In the genomic region with DNA sequence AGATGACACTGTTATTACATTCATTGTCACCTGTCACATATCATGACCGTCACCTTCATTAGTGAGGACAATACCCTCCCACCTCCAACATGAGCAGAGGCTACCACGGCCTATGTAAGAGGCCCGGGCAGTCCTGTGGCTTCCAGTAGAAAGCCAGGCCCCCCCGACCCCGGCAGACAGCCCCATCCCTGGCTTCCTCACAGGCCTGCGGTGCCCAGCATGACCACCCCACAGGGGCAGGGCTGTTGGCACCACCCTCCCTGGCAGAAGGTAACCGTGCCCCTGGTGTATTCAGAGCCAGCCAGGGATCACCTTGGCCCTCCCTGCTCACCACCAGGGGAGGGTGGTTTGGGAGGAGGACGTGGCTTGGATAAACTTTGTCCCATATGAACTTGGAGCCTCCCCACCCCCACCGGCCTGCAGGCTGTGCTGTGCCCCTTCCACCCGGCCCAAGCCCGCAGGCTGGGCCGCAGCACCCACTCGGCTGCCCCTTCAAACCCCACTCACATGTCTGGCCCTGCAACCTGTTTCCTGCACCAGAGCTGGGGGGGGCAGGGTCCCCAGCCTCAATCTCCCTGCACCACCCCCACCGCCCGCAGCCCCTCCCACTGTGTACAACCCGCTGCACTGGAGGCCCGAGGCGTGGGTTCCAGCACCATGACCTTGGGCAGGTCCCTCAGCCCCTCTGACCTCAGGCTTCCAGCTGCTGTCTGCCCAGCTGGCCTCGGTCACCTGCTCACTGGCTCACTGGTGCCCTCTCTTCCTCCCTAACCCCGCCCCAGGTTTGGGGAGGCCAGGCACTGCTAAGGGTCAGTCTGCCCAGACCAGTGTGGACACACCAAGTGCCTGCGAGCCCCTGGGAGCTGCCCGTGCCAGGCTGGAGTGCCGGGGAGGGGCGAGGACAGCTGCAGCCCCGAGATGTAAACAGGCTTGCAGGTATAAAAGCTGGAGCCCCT, we compare ENCODE assay signal across 1 cellular context.
A peak's percentile ranks its signal among the peaks of the same experiment; 100 is the strongest.
TF ChIP-seq lines count a peak whose summit lies in the region.

No MANE protein-coding gene starts in this region.

TF ChIP-seq in HepG2, 621 proteins besides CTCF, POLR2A, EP300 and RAD21 (continued from another document and continues in another):
- TF ChIP-seq, protein P1, sequence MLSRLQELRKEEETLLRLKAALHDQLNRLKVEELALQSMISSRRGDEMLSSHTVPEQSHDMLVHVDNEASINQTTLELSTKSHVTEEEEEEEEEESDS (CRISPR knock-in tag; IDR thresholded peaks at IDR 0.05; ENCODE audit: borderline replicate concordance), result no peak
- TF ChIP-seq PPARG (CRISPR knock-in tag; conservative IDR thresholded peaks at IDR 0.05) (no peak), SOX6 (IDR thresholded peaks at IDR 0.05) (no peak), SOX6 (CRISPR knock-in tag; IDR thresholded peaks at IDR 0.05) (0 out of 2 replicates have a peak, but pooled peaks have one; percentile 25), ZNF777 (CRISPR knock-in tag; IDR thresholded peaks at IDR 0.05) (no peak), NR3C1 (CRISPR knock-in tag; IDR thresholded peaks at IDR 0.05) (no peak), ZNF557 (CRISPR knock-in tag; IDR thresholded peaks at IDR 0.05) (no peak), ZNF101 (CRISPR knock-in tag; IDR thresholded peaks at IDR 0.05; ENCODE audit: borderline replicate concordance, low read depth) (no peak), ZNF431 (CRISPR knock-in tag; IDR thresholded peaks at IDR 0.05; ENCODE audit: borderline replicate concordance, low read depth) (no peak), ERF (CRISPR knock-in tag; IDR thresholded peaks at IDR 0.05) (no peak), MZF1 (CRISPR knock-in tag; IDR thresholded peaks at IDR 0.05; ENCODE audit: borderline replicate concordance) (no peak), AKAP8 (CRISPR knock-in tag; IDR thresholded peaks at IDR 0.05) (no peak), XBP1 (CRISPR knock-in tag; IDR thresholded peaks at IDR 0.05) (no peak), XRCC5 (optimal IDR thresholded peaks at IDR 0.05; ENCODE audit: low read length) (no peak), ZNF720 (CRISPR knock-in tag; IDR thresholded peaks at IDR 0.05) (no peak), ZMYM3 (CRISPR knock-in tag; IDR thresholded peaks at IDR 0.05) (0 out of 2 replicates have a peak, but pooled peaks have one; percentile 37), U2AF2 (IDR thresholded peaks at IDR 0.05; ENCODE audit: low read depth, low read length) (no peak), PHB2 (IDR thresholded peaks at IDR 0.05; ENCODE audit: partially characterized antibody) (no peak), IRF2 (CRISPR knock-in tag; IDR thresholded peaks at IDR 0.05) (no peak), ZNF260 (CRISPR knock-in tag; IDR thresholded peaks at IDR 0.05; ENCODE audit: borderline replicate concordance, low read depth) (no peak), ZSCAN20 (CRISPR knock-in tag; IDR thresholded peaks at IDR 0.05; ENCODE audit: borderline replicate concordance) (no peak), MAZ (IDR thresholded peaks at IDR 0.05; ENCODE audit: borderline replicate concordance, low read depth, low read length) (no peak), MAZ (CRISPR knock-in tag; IDR thresholded peaks at IDR 0.05; ENCODE audit: low read depth) (peak; percentile 34; the same call in 1 of the 2 replicates), ZNF615 (CRISPR knock-in tag; IDR thresholded peaks at IDR 0.05; ENCODE audit: borderline replicate concordance) (no peak), CBFB (CRISPR knock-in tag; IDR thresholded peaks at IDR 0.05) (no peak), SIN3B (IDR thresholded peaks at IDR 0.05; ENCODE audit: low read length) (no peak)
- TF ChIP-seq, protein P2, sequence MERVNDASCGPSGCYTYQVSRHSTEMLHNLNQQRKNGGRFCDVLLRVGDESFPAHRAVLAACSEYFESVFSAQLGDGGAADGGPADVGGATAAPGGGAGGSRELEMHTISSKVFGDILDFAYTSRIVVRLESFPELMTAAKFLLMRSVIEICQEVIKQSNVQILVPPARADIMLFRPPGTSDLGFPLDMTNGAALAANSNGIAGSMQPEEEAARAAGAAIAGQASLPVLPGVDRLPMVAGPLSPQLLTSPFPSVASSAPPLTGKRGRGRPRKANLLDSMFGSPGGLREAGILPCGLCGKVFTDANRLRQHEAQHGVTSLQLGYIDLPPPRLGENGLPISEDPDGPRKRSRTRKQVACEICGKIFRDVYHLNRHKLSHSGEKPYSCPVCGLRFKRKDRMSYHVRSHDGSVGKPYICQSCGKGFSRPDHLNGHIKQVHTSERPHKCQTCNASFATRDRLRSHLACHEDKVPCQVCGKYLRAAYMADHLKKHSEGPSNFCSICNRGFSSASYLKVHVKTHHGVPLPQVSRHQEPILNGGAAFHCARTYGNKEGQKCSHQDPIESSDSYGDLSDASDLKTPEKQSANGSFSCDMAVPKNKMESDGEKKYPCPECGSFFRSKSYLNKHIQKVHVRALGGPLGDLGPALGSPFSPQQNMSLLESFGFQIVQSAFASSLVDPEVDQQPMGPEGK (CRISPR knock-in tag; IDR thresholded peaks at IDR 0.05), result peak; percentile 55; the same call in 1 of the 2 replicates
- TF ChIP-seq, protein P3, sequence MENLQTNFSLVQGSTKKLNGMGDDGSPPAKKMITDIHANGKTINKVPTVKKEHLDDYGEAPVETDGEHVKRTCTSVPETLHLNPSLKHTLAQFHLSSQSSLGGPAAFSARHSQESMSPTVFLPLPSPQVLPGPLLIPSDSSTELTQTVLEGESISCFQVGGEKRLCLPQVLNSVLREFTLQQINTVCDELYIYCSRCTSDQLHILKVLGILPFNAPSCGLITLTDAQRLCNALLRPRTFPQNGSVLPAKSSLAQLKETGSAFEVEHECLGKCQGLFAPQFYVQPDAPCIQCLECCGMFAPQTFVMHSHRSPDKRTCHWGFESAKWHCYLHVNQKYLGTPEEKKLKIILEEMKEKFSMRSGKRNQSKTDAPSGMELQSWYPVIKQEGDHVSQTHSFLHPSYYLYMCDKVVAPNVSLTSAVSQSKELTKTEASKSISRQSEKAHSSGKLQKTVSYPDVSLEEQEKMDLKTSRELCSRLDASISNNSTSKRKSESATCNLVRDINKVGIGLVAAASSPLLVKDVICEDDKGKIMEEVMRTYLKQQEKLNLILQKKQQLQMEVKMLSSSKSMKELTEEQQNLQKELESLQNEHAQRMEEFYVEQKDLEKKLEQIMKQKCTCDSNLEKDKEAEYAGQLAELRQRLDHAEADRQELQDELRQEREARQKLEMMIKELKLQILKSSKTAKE (CRISPR knock-in tag; IDR thresholded peaks at IDR 0.05; ENCODE audit: borderline replicate concordance), result peak; percentile 49; the same call in 1 of the 2 replicates
- TF ChIP-seq, protein P4, sequence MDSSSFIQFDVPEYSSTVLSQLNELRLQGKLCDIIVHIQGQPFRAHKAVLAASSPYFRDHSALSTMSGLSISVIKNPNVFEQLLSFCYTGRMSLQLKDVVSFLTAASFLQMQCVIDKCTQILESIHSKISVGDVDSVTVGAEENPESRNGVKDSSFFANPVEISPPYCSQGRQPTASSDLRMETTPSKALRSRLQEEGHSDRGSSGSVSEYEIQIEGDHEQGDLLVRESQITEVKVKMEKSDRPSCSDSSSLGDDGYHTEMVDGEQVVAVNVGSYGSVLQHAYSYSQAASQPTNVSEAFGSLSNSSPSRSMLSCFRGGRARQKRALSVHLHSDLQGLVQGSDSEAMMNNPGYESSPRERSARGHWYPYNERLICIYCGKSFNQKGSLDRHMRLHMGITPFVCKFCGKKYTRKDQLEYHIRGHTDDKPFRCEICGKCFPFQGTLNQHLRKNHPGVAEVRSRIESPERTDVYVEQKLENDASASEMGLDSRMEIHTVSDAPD (CRISPR knock-in tag; IDR thresholded peaks at IDR 0.05), result no peak
- TF ChIP-seq, protein P5, sequence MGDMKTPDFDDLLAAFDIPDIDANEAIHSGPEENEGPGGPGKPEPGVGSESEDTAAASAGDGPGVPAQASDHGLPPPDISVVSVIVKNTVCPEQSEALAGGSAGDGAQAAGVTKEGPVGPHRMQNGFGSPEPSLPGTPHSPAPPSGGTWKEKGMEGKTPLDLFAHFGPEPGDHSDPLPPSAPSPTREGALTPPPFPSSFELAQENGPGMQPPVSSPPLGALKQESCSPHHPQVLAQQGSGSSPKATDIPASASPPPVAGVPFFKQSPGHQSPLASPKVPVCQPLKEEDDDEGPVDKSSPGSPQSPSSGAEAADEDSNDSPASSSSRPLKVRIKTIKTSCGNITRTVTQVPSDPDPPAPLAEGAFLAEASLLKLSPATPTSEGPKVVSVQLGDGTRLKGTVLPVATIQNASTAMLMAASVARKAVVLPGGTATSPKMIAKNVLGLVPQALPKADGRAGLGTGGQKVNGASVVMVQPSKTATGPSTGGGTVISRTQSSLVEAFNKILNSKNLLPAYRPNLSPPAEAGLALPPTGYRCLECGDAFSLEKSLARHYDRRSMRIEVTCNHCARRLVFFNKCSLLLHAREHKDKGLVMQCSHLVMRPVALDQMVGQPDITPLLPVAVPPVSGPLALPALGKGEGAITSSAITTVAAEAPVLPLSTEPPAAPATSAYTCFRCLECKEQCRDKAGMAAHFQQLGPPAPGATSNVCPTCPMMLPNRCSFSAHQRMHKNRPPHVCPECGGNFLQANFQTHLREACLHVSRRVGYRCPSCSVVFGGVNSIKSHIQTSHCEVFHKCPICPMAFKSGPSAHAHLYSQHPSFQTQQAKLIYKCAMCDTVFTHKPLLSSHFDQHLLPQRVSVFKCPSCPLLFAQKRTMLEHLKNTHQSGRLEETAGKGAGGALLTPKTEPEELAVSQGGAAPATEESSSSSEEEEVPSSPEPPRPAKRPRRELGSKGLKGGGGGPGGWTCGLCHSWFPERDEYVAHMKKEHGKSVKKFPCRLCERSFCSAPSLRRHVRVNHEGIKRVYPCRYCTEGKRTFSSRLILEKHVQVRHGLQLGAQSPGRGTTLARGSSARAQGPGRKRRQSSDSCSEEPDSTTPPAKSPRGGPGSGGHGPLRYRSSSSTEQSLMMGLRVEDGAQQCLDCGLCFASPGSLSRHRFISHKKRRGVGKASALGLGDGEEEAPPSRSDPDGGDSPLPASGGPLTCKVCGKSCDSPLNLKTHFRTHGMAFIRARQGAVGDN (CRISPR knock-in tag; IDR thresholded peaks at IDR 0.05), result peak; percentile 63
- TF ChIP-seq, protein P6, sequence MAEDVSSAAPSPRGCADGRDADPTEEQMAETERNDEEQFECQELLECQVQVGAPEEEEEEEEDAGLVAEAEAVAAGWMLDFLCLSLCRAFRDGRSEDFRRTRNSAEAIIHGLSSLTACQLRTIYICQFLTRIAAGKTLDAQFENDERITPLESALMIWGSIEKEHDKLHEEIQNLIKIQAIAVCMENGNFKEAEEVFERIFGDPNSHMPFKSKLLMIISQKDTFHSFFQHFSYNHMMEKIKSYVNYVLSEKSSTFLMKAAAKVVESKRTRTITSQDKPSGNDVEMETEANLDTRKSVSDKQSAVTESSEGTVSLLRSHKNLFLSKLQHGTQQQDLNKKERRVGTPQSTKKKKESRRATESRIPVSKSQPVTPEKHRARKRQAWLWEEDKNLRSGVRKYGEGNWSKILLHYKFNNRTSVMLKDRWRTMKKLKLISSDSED (CRISPR knock-in tag; IDR thresholded peaks at IDR 0.05), result no peak
- TF ChIP-seq, protein P7, sequence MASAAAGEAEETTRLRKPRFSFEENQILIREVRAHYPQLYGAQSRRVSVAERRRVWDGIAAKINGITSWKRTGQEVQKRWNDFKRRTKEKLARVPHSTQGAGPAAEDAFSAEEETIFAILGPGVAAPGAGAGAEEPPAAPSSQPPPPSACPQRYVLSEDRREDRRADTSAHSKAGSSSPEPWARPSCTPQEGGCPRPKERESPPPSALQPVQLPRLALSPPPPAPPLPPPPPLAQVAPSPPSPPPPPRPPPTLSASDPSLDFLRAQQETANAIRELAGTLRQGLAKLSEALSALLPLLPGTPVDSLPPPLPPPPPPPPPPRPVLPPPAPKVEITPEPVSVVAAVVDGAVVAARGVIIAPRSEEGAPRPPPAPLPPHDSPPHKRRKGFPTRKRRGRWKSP (CRISPR knock-in tag; IDR thresholded peaks at IDR 0.05), result no peak
- TF ChIP-seq, protein P8, sequence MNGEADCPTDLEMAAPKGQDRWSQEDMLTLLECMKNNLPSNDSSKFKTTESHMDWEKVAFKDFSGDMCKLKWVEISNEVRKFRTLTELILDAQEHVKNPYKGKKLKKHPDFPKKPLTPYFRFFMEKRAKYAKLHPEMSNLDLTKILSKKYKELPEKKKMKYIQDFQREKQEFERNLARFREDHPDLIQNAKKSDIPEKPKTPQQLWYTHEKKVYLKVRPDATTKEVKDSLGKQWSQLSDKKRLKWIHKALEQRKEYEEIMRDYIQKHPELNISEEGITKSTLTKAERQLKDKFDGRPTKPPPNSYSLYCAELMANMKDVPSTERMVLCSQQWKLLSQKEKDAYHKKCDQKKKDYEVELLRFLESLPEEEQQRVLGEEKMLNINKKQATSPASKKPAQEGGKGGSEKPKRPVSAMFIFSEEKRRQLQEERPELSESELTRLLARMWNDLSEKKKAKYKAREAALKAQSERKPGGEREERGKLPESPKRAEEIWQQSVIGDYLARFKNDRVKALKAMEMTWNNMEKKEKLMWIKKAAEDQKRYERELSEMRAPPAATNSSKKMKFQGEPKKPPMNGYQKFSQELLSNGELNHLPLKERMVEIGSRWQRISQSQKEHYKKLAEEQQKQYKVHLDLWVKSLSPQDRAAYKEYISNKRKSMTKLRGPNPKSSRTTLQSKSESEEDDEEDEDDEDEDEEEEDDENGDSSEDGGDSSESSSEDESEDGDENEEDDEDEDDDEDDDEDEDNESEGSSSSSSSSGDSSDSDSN (CRISPR knock-in tag; IDR thresholded peaks at IDR 0.05), result peak; percentile 41; the same call in 1 of the 2 replicates
- TF ChIP-seq, protein P9, sequence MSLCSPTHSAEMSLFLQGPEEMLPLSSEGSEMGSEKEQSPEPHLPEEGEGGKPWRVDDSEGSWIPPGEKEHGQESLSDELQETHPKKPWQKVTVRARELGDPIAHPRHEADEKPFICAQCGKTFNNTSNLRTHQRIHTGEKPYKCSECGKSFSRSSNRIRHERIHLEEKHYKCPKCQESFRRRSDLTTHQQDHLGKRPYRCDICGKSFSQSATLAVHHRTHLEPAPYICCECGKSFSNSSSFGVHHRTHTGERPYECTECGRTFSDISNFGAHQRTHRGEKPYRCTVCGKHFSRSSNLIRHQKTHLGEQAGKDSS (CRISPR knock-in tag; IDR thresholded peaks at IDR 0.05; ENCODE audit: borderline replicate concordance, low read depth), result no peak
- TF ChIP-seq, protein P10, sequence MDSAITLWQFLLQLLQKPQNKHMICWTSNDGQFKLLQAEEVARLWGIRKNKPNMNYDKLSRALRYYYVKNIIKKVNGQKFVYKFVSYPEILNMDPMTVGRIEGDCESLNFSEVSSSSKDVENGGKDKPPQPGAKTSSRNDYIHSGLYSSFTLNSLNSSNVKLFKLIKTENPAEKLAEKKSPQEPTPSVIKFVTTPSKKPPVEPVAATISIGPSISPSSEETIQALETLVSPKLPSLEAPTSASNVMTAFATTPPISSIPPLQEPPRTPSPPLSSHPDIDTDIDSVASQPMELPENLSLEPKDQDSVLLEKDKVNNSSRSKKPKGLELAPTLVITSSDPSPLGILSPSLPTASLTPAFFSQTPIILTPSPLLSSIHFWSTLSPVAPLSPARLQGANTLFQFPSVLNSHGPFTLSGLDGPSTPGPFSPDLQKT (CRISPR knock-in tag; IDR thresholded peaks at IDR 0.05; ENCODE audit: borderline replicate concordance), result no peak
- TF ChIP-seq, protein P11, sequence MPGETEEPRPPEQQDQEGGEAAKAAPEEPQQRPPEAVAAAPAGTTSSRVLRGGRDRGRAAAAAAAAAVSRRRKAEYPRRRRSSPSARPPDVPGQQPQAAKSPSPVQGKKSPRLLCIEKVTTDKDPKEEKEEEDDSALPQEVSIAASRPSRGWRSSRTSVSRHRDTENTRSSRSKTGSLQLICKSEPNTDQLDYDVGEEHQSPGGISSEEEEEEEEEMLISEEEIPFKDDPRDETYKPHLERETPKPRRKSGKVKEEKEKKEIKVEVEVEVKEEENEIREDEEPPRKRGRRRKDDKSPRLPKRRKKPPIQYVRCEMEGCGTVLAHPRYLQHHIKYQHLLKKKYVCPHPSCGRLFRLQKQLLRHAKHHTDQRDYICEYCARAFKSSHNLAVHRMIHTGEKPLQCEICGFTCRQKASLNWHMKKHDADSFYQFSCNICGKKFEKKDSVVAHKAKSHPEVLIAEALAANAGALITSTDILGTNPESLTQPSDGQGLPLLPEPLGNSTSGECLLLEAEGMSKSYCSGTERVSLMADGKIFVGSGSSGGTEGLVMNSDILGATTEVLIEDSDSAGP (CRISPR knock-in tag; IDR thresholded peaks at IDR 0.05; ENCODE audit: borderline replicate concordance), result no peak; the same call in 1 of the 2 replicates
